Comparison of ENCODE assay signal across 21 cellular contexts in the genomic region with DNA sequence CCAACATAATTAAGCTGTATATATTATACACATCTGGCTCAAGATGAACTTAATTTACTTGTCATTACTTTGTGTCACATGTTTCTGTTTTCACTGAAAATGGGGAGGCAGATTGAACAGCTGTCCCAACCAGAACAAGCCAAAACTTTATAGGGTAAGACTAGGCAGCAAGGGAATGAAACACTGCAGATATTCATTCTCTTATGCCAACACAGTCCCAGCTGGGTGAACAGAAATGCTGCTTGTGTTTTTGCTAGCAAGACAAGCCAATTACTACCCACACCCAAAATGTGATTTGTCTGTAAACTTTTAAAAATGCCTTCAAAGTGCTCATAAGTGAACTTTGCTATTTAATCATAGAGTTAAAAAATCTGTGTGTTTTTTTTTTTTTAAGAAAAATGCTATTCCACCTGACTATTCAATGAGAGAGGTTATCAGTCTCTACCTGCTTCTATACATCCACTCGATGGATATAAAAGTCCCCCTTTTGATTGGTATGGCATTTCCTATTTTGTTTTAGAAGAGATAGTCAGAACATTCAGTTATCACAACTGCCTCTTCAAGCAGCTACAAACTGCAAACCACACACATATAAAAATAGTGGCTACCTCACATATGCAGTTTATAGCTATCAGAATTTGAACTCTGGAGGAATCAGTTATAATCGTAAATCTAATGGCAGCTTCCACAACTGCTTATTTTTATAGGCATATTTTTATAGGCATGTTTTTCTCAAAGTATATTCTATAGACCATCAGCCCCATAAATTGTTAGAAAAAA.
"Had no signal": no experiment of that assay in that cellular context is flagged by ENCODE, and none has a peak within 500 bp of the region (broad histone marks: within the 10 kb centered on the region; RNA-seq: fewer than 3 reads in every experiment).

No MANE protein-coding gene starts in this region.

- H3K4me1 ChIP-seq: lower lobe of right lung, neural progenitor cell, right lobe of liver, spleen had no signal

- H3K4me3 ChIP-seq: gastrocnemius medialis, lower lobe of right lung, neural progenitor cell, ovary, right lobe of liver, spleen, thoracic aorta had no signal

- H3K36me3 ChIP-seq: lower lobe of right lung, neural progenitor cell, ovary, right lobe of liver, spleen, thoracic aorta had no signal

- H3K9me3 ChIP-seq: gastrocnemius medialis, lower lobe of right lung, ovary, right lobe of liver, spleen, thoracic aorta had no signal

- H3K27me3 ChIP-seq: gastrocnemius medialis, neural progenitor cell, ovary, right lobe of liver, spleen had no signal

- ATAC-seq: esophagus mucosa; gastrocnemius medialis; left lobe of liver; lower lobe of right lung; natural killer cell treated with Interleukin-12 subunit alpha and Interleukin-12 subunit beta and Interleukin-15 and Interleukin-18, amount 100 ng/mL, for 72 hours; right lobe of liver; stimulated activated memory B cell treated with anti-CD40 and anti-IgM and Interleukin-4, amounts not matched to agents 10 μg/mL and 1 μg/mL and 100 μg/mL, for 72 hours had no signal

- H3K27ac ChIP-seq: gastrocnemius medialis, lower lobe of right lung, neural progenitor cell, ovary, right lobe of liver, spleen, thoracic aorta had no signal

- DNase-seq: effector memory CD4-positive, alpha-beta T cell; gastrocnemius medialis; glutamatergic neuron; hippocampal formation; lower lobe of right lung; mesenchymal stem cell; midbrain; nucleus accumbens; ovary; right lobe of liver; spleen; stimulated activated CD4-positive, alpha-beta T cell treated with anti-CD3 and anti-CD28 coated beads, Interleukin-15, amount 100 ng/mL, for 24 hours; stimulated activated CD4-positive, alpha-beta T cell treated with anti-CD3 and anti-CD28 coated beads, Interleukin-1b, Interleukin-23, amount 100 ng/mL, for 48 hours; stimulated activated CD4-positive, alpha-beta T cell treated with anti-CD3 and anti-CD28 coated beads, Interleukin-4, amount 100 ng/mL, for 24 hours; trophoblast cell had no signal
